Comparison of ENCODE assay signal across 22 cellular contexts in genomic region chr16:6749714-6750113, GRCh38.
"Had no signal": no experiment of that assay in that cellular context is flagged by ENCODE, and none has a peak within 500 bp of the region (broad histone marks: within the 10 kb centered on the region; RNA-seq: fewer than 3 reads in every experiment).

No MANE protein-coding gene starts in this region.

- H3K4me3 Mint-ChIP-seq: T-cell had no signal

- H3K27ac Mint-ChIP-seq: T-cell had no signal

- H3K4me3 ChIP-seq: SJSA1, SK-N-MC had no signal

- H3K27ac ChIP-seq: KMS-11, SJSA1, SK-N-MC had no signal

- H3K27me3 ChIP-seq: SJSA1 had no signal

- H3K27me3 Mint-ChIP-seq: T-cell had no signal

- DNase-seq: IMR-90, Kasumi-1, MV-4-11, NCI-H1048, NCI-H1105, NCI-H1417, NCI-H1436 treated with DMSO at 0.1 percent for 48 hours, NCI-H1694, NCI-H187 treated with DMSO at 0.1 percent for 48 hours, NCI-H2029 treated with DMSO at 0.1 percent for 48 hours, NCI-H2171 treated with DMSO at 0.1 percent for 48 hours, NCI-H524, NCI-H526 treated with DMSO at 0.1 percent for 48 hours, NCI-H748 treated with DMSO at 0.1 percent for 48 hours, Right ventricle myocardium superior, RPMI8226, SIG-M5, SW 1271, T-cell had no signal

- H3K36me3 ChIP-seq: SJSA1 had no signal

- ATAC-seq: T-cell had no signal

- H3K4me2 ChIP-seq: KMS-11 had no signal

- H3K4me1 Mint-ChIP-seq: T-cell had no signal

- H3K36me3 Mint-ChIP-seq: T-cell had no signal

- H3K4me1 ChIP-seq: SJSA1 had no signal

- H3K9ac ChIP-seq: KMS-11 had no signal
